15 cellular contexts compared by ENCODE assay signal in genomic region chr16:23514381-23515152, GRCh38. TPM values are rescaled to one million over a fixed set of nuclear protein-coding genes. Genes with fewer than 3 reads are reported as not detected.
DNase-seq lines count a peak whose midpoint lies in the region; ATAC-seq, FAIRE-seq and TF ChIP-seq lines count a peak whose summit lies in the region.
"Had no signal": no experiment of that assay in that cellular context is flagged by ENCODE, and none has a peak within 500 bp of the region (broad histone marks: within the 10 kb centered on the region; RNA-seq: fewer than 3 reads in every experiment).

No MANE protein-coding gene starts in this region.

- peak; percentile 64 for ATAC-seq in activated CD8-positive, alpha-beta T cell treated with anti-CD3 and anti-CD28 coated beads for 36 hours
- no peak for ATAC-seq in HG03135 (IDR thresholded peaks at IDR 0.05; ENCODE audit: unreplicated experiment)
- ATAC-seq: left lobe of liver had no signal

- CTCF ChIA-PET in CD8-positive, alpha-beta memory T cell (lab: Charles Lee): interaction anchor here (1.2 to 1.6 kb wide), 4 partner anchors 9 to 80 kb away, joined by 3 to 5 read pairs (median 3); no protein-coding TSS in a partner anchor
- CTCF ChIA-PET in activated CD8-positive, alpha-beta T cell treated with anti-CD3 and anti-CD28 coated beads for 36 hours (lab: Charles Lee): interaction anchor here (1.2 kb wide), 1 partner anchor 43 kb away, joined by 3 read pairs; the partner anchor contains the start of genes EARS2 and UBFD1

- H3K4me1 ChIP-seq in CD8-positive, alpha-beta memory T cell (ENCODE audit: insufficient read depth, low read length): peaks cover 21% of the 10 kb centered on the region
- H3K4me1 ChIP-seq in Karpas-422 (ENCODE audit: low read length): peaks cover 57% of the 10 kb centered on the region
- H3K4me1 ChIP-seq in kidney (ENCODE audit: control insufficient read depth in 1 of 2, insufficient read depth in 1 of 2, low read depth in 1 of 2, low read length in 2 of 2): peaks cover 0 to 2% of the 10 kb centered on the region in 2 donors
- H3K4me1 ChIP-seq: Caco-2, right atrium auricular region had no signal

- H3K27me3 ChIP-seq in CD8-positive, alpha-beta memory T cell (ENCODE audit: insufficient read depth, low read length, poor library complexity, severe bottlenecking): no peaks in the 10 kb centered on the region
- no peaks in the 10 kb centered on the region for H3K27me3 ChIP-seq in Karpas-422 (ENCODE audit: low read length)
- H3K27me3 ChIP-seq: MG63, right atrium auricular region had no signal

- POLR2A ChIA-PET in CD8-positive, alpha-beta memory T cell (lab: Charles Lee): no interaction called here
- POLR2A ChIA-PET in activated CD8-positive, alpha-beta T cell treated with anti-CD3 and anti-CD28 coated beads for 36 hours (lab: Charles Lee): interaction anchor here (1.0 to 1.3 kb wide), 3 partner anchors 9 to 62 kb away, joined by 4 to 7 read pairs (median 5); partner anchors contain the start of gene COG7

- peak overlapping the region; percentile 33 to 66 (median 49) for H3K4me3 Mint-ChIP-seq in CD8-positive, alpha-beta memory T cell
- H3K4me3 Mint-ChIP-seq in activated CD8-positive, alpha-beta T cell treated with anti-CD3 and anti-CD28 coated beads for 36 hours: no peak overlapping the region

- H3K27ac Mint-ChIP-seq in CD8-positive, alpha-beta memory T cell: peak overlapping the region; percentile 3 to 83 (median 60)
- peak overlapping the region; percentile 17 for H3K27ac Mint-ChIP-seq in activated CD8-positive, alpha-beta T cell treated with anti-CD3 and anti-CD28 coated beads for 36 hours

- H2AFZ ChIP-seq in Karpas-422 (ENCODE audit: low read length): no peak overlapping the region

- no peaks in the 10 kb centered on the region for H3K36me3 ChIP-seq in CD8-positive, alpha-beta memory T cell (ENCODE audit: insufficient read depth, low read length)
- peaks cover 4% of the 10 kb centered on the region for H3K36me3 ChIP-seq in Karpas-422 (ENCODE audit: insufficient read depth, low read length)
- no peaks in the 10 kb centered on the region for H3K36me3 ChIP-seq in kidney (ENCODE audit: control insufficient read depth in 1 of 2, insufficient read depth in 2 of 2, low read length in 2 of 2)

- H3K27ac ChIP-seq in CD8-positive, alpha-beta memory T cell (ENCODE audit: low read depth, low read length): no peak overlapping the region
- H3K27ac ChIP-seq in Karpas-422 (ENCODE audit: low read length) (peak overlapping the region; percentile 94), kidney (ENCODE audit: low read depth in 2 of 2, low read length in 2 of 2) (no peak overlapping the region)
- H3K27ac ChIP-seq: right atrium auricular region, VCaP had no signal

- no peaks in the 10 kb centered on the region for H3K9me2 ChIP-seq in Karpas-422 (replicated peaks; ENCODE audit: insufficient read depth, low read length)

- H3K36me3 Mint-ChIP-seq in CD8-positive, alpha-beta memory T cell: peaks cover 0 to 6% (median 5%) of the 10 kb centered on the region in 3 donors
- H3K36me3 Mint-ChIP-seq in activated CD8-positive, alpha-beta T cell treated with anti-CD3 and anti-CD28 coated beads for 36 hours (ENCODE audit: low read depth): peaks cover 23% of the 10 kb centered on the region

- no peak for TF ChIP-seq CTCF in activated CD8-positive, alpha-beta T cell treated with anti-CD3 and anti-CD28 coated beads for 36 hours (IDR thresholded peaks at IDR 0.05)
- TF ChIP-seq CTCF in kidney (IDR thresholded peaks at IDR 0.05; ENCODE audit: borderline replicate concordance, extremely low read depth, insufficient read depth): no peak

- peak in 3 of 5 donors; percentile 50 to 73 (median 62) for DNase-seq in CD8-positive, alpha-beta memory T cell
- no peak for DNase-seq in Karpas-422
- peak; percentile 75 for DNase-seq in activated CD8-positive, alpha-beta T cell treated with anti-CD3 and anti-CD28 coated beads for 36 hours
- peak; percentile 17 for DNase-seq in kidney
- no peak for DNase-seq in A172 (ENCODE audit: low spot score)
- no peak for DNase-seq in cortex of kidney (lab: John Stamatoyannopoulos, UW)
- DNase-seq: Caco-2, erythroblast, MG63, NCI-H2081, NCI-H82 had no signal

- no peak overlapping the region for H3K4me2 ChIP-seq in Karpas-422 (ENCODE audit: low read depth, low read length, poor library complexity, severe bottlenecking)

- H3K9me3 ChIP-seq in CD8-positive, alpha-beta memory T cell (ENCODE audit: low read length): no peaks in the 10 kb centered on the region
- H3K9me3 ChIP-seq in Karpas-422 (ENCODE audit: low read length) (no peaks in the 10 kb centered on the region), kidney (ENCODE audit: control insufficient read depth in 1 of 2, low read length in 2 of 2) (no peaks in the 10 kb centered on the region)
- H3K9me3 ChIP-seq: Caco-2, MG63, right atrium auricular region had no signal

- H3K4me1 Mint-ChIP-seq in CD8-positive, alpha-beta memory T cell: peaks cover 34 to 55% (median 47%) of the 10 kb centered on the region in 3 donors
- H3K4me1 Mint-ChIP-seq in activated CD8-positive, alpha-beta T cell treated with anti-CD3 and anti-CD28 coated beads for 36 hours (ENCODE audit: low read depth): peaks cover 32% of the 10 kb centered on the region

- no peak for FAIRE-seq in kidney (lab: Jason Lieb, UNC)

- H3K4me3 ChIP-seq in CD8-positive, alpha-beta memory T cell (ENCODE audit: low read length): no peak overlapping the region
- H3K4me3 ChIP-seq in Karpas-422 (ENCODE audit: low read length): no peak overlapping the region
- H3K4me3 ChIP-seq in kidney (ENCODE audit: low read length in 2 of 2): no peak overlapping the region
- H3K4me3 ChIP-seq: MG63, right atrium auricular region had no signal

- peaks cover 2% of the 10 kb centered on the region for H4K20me1 ChIP-seq in Karpas-422 (ENCODE audit: insufficient read depth, low read depth, low read length)

- H3K79me2 ChIP-seq in Karpas-422 (ENCODE audit: low read length): peaks cover 9% of the 10 kb centered on the region

- peaks cover 0 to 5% of the 10 kb centered on the region in 2 donors for H3K27me3 Mint-ChIP-seq in CD8-positive, alpha-beta memory T cell
- no peaks in the 10 kb centered on the region for H3K27me3 Mint-ChIP-seq in activated CD8-positive, alpha-beta T cell treated with anti-CD3 and anti-CD28 coated beads for 36 hours

- no peaks in the 10 kb centered on the region for H3K9me3 Mint-ChIP-seq in CD8-positive, alpha-beta memory T cell
- no peaks in the 10 kb centered on the region for H3K9me3 Mint-ChIP-seq in activated CD8-positive, alpha-beta T cell treated with anti-CD3 and anti-CD28 coated beads for 36 hours

- intact Hi-C loops in activated CD8-positive, alpha-beta T cell treated with anti-CD3 and anti-CD28 coated beads for 36 hours (cut with micrococcal nuclease): no loop called here
- intact Hi-C loops in kidney (cut with DNase I): no loop called here

- H3K9ac ChIP-seq in Karpas-422 (ENCODE audit: low read length) (no peak overlapping the region), kidney (ENCODE audit: low read length in 2 of 2) (no peak overlapping the region)

RNA-seq across cellular contexts. Expression of gene GGA2, which starts 4.3 kb away (rescaled TPM):
- 10 to 100 TPM; 63.5 to 70.1 TPM for total RNA-seq in CD8-positive, alpha-beta memory T cell
- 52.3 TPM for polyA plus RNA-seq in CD8-positive, alpha-beta memory T cell
- 109 and 123 TPM in 2 replicates for total RNA-seq in Karpas-422 (2014; rRNA removed; shearing (Covaris generic); ENCODE audit: low replicate concordance)
- total RNA-seq in activated CD8-positive, alpha-beta T cell treated with anti-CD3 and anti-CD28 coated beads for 36 hours: 10 to 100 TPM; 91.0 to 96.9 TPM
- total RNA-seq in kidney: 79.9 TPM
- 43.5 TPM for polyA plus RNA-seq in kidney (ENCODE audit: insufficient read depth, low read depth, low replicate concordance)
- total RNA-seq in A172 (2014; rRNA removed; shearing (Covaris generic)): 19.9 and 37.4 TPM in 2 replicates

RNA-seq across cellular contexts. Expression of gene EARS2, which starts 42.6 kb away (rescaled TPM):
- 10 to 100 TPM; 26.9 to 28.5 TPM for total RNA-seq in CD8-positive, alpha-beta memory T cell
- polyA plus RNA-seq in CD8-positive, alpha-beta memory T cell: 14.1 TPM
- 25.5 and 27.9 TPM in 2 replicates for total RNA-seq in Karpas-422 (2014; rRNA removed; shearing (Covaris generic); ENCODE audit: low replicate concordance)
- 10 to 100 TPM; 25.7 to 29.1 TPM for total RNA-seq in activated CD8-positive, alpha-beta T cell treated with anti-CD3 and anti-CD28 coated beads for 36 hours
- 21.6 TPM for total RNA-seq in kidney
- 30.4 TPM for polyA plus RNA-seq in kidney (ENCODE audit: insufficient read depth, low read depth, low replicate concordance)
- 30.8 and 33.1 TPM in 2 replicates for total RNA-seq in A172 (2014; rRNA removed; shearing (Covaris generic))

RNA-seq across cellular contexts. Expression of gene UBFD1, which starts 43.0 kb away (rescaled TPM):
- total RNA-seq in CD8-positive, alpha-beta memory T cell: 10 to 100 TPM; 58.5 to 60.1 TPM
- polyA plus RNA-seq in CD8-positive, alpha-beta memory T cell: 12.8 TPM
- total RNA-seq in Karpas-422 (2014; rRNA removed; shearing (Covaris generic); ENCODE audit: low replicate concordance): 43.1 and 69.5 TPM in 2 replicates
- total RNA-seq in activated CD8-positive, alpha-beta T cell treated with anti-CD3 and anti-CD28 coated beads for 36 hours: 10 to 100 TPM; 51.8 to 54.1 TPM
- total RNA-seq in kidney: 52.8 TPM
- 20.8 TPM for polyA plus RNA-seq in kidney (ENCODE audit: insufficient read depth, low read depth, low replicate concordance)
- 153 and 157 TPM in 2 replicates for total RNA-seq in A172 (2014; rRNA removed; shearing (Covaris generic))

Comparison
In these comparisons a context has a peak if more than half of its experiments do, and no peak if none do; other contexts are left out.
1. DNase-seq: peak in CD8-positive, alpha-beta memory T cell (3 of 5), activated CD8-positive, alpha-beta T cell treated with anti-CD3 and anti-CD28 coated beads for 36 hours (single experiment) and kidney (single experiment); none in Karpas-422 (single experiment), A172 (single experiment) and cortex of kidney (single experiment).